Comparison of ENCODE assay signal across 8 cellular contexts in genomic region chr3:198167339-198168039, GRCh38.
DNase-seq lines count a peak whose midpoint lies in the region; ATAC-seq, FAIRE-seq and TF ChIP-seq lines count a peak whose summit lies in the region.
"Not testable (repeated sequence)": the region's sequence is repeated elsewhere in the genome, so short reads cannot be mapped to it uniquely, and the experiment has no call there.

No MANE protein-coding gene starts in this region.

- not testable (repeated sequence) for H3K4me3 Mint-ChIP-seq in CD4-positive, CD25-positive, alpha-beta regulatory T cell; effector memory CD8-positive, alpha-beta T cell; progenitor cell of endocrine pancreas (ENCODE audit: low read depth)

- H3K4me1 ChIP-seq in CD4-positive, CD25-positive, alpha-beta regulatory T cell (ENCODE audit: control insufficient read depth, insufficient read depth, low read length, poor library complexity, severe bottlenecking); kidney (ENCODE audit: control insufficient read depth in 1 of 2, insufficient read depth in 1 of 2, low read depth in 1 of 2, low read length in 2 of 2): not testable (repeated sequence)

- not testable (repeated sequence) for H3K9ac ChIP-seq in kidney (ENCODE audit: low read length in 2 of 2)

- H3K27ac ChIP-seq in CD4-positive, CD25-positive, alpha-beta regulatory T cell (ENCODE audit: insufficient read depth, low read length, poor library complexity, severe bottlenecking); kidney (ENCODE audit: low read depth in 2 of 2, low read length in 2 of 2): not testable (repeated sequence)

- not testable (repeated sequence) for H3K9me3 Mint-ChIP-seq in CD4-positive, CD25-positive, alpha-beta regulatory T cell; effector memory CD8-positive, alpha-beta T cell; progenitor cell of endocrine pancreas (ENCODE audit: low read depth)

- H3K36me3 ChIP-seq in CD4-positive, CD25-positive, alpha-beta regulatory T cell (ENCODE audit: control insufficient read depth, insufficient read depth, low read length); kidney (ENCODE audit: control insufficient read depth in 1 of 2, insufficient read depth in 2 of 2, low read length in 2 of 2): not testable (repeated sequence)

- H3K36me3 Mint-ChIP-seq in CD4-positive, CD25-positive, alpha-beta regulatory T cell; effector memory CD8-positive, alpha-beta T cell (ENCODE audit: insufficient read depth): not testable (repeated sequence)
- H3K36me3 Mint-ChIP-seq in progenitor cell of endocrine pancreas (ENCODE audit: insufficient read depth): peaks cover 19% of the 10 kb centered on the region

- H3K27ac Mint-ChIP-seq in CD4-positive, CD25-positive, alpha-beta regulatory T cell; effector memory CD8-positive, alpha-beta T cell; progenitor cell of endocrine pancreas: not testable (repeated sequence)

- ATAC-seq in CD4-positive, CD25-positive, alpha-beta regulatory T cell (ENCODE audit: low read depth in 2 of 2); effector memory CD8-positive, alpha-beta T cell (replicated peaks): not testable (repeated sequence)

- H3K4me3 ChIP-seq in CD4-positive, CD25-positive, alpha-beta regulatory T cell (ENCODE audit: low read depth, low read length); kidney (ENCODE audit: low read length in 2 of 2): not testable (repeated sequence)

- peak; percentile 47 to 69 (median 48) for DNase-seq in CD4-positive, CD25-positive, alpha-beta regulatory T cell
- peak; percentile 19 for DNase-seq in HT1080 (ENCODE audit: low read depth)
- DNase-seq in T-helper 22 cell (ENCODE audit: low read depth): peak; percentile 13
- peak; percentile 47 for DNase-seq in activated T-helper 9 cell treated with anti-CD3 and anti-CD28 coated beads, Interleukin-2, amount 50 U/mL, for 16 hours (ENCODE audit: low read depth)
- DNase-seq in effector memory CD8-positive, alpha-beta T cell: peak; percentile 48 to 60 (median 57)
- DNase-seq in kidney: peak; percentile 82
- DNase-seq in progenitor cell of endocrine pancreas (ENCODE audit: low spot score, unreplicated experiment): peak; percentile 61
- peak; percentile 48 to 57 for DNase-seq in stimulated activated CD8-positive, alpha-beta memory T cell treated with anti-CD3 and anti-CD28 coated beads, Interleukin-2, amount 100 ng/mL, for 48 hours (ENCODE audit: low read depth in 2 of 2)

- not testable (repeated sequence) for H3K4me1 Mint-ChIP-seq in CD4-positive, CD25-positive, alpha-beta regulatory T cell; effector memory CD8-positive, alpha-beta T cell (ENCODE audit: low read depth in 2 of 2); progenitor cell of endocrine pancreas (ENCODE audit: low read depth)

- intact Hi-C loops in kidney (cut with DNase I): not testable (repeated sequence)

- H3K9me3 ChIP-seq in CD4-positive, CD25-positive, alpha-beta regulatory T cell (ENCODE audit: control insufficient read depth in 2 of 2, low read length in 2 of 2); kidney (ENCODE audit: control insufficient read depth in 1 of 2, low read length in 2 of 2): not testable (repeated sequence)

- peak; percentile 30 for TF ChIP-seq CTCF in kidney (IDR thresholded peaks at IDR 0.05; ENCODE audit: borderline replicate concordance, extremely low read depth, insufficient read depth)
- peak; percentile 78 for TF ChIP-seq CTCF in progenitor cell of endocrine pancreas (IDR thresholded peaks at IDR 0.05; ENCODE audit: unreplicated experiment)

- FAIRE-seq in kidney (lab: Jason Lieb, UNC): not testable (repeated sequence)

- H3K27me3 ChIP-seq in CD4-positive, CD25-positive, alpha-beta regulatory T cell (ENCODE audit: control insufficient read depth, insufficient read depth, low read length): not testable (repeated sequence)

- not testable (repeated sequence) for H3K27me3 Mint-ChIP-seq in CD4-positive, CD25-positive, alpha-beta regulatory T cell; effector memory CD8-positive, alpha-beta T cell; progenitor cell of endocrine pancreas

Comparison
In these comparisons a context has a peak if more than half of its experiments do, and no peak if none do; other contexts are left out.
1. DNase-seq: peak in every context shown above with its lines; median percentile 82 in kidney; 61 in progenitor cell of endocrine pancreas; 57 in effector memory CD8-positive, alpha-beta T cell; 52 in stimulated activated CD8-positive, alpha-beta memory T cell treated with anti-CD3 and anti-CD28 coated beads, Interleukin-2, amount 100 ng/mL, for 48 hours; 48 in CD4-positive, CD25-positive, alpha-beta regulatory T cell; 47 in activated T-helper 9 cell treated with anti-CD3 and anti-CD28 coated beads, Interleukin-2, amount 50 U/mL, for 16 hours; 19 in HT1080; 13 in T-helper 22 cell.